30 cellular contexts compared by ENCODE assay signal in genomic region chr20:42987376-42988114, GRCh38.
"Had no signal": no experiment of that assay in that cellular context is flagged by ENCODE, and none has a peak within 500 bp of the region (broad histone marks: within the 10 kb centered on the region; RNA-seq: fewer than 3 reads in every experiment).

No MANE protein-coding gene starts in this region.

- H3K9me3 ChIP-seq: adrenal gland, ascending aorta, breast epithelium, colonic mucosa, heart left ventricle had no signal

- H3K36me3 ChIP-seq: adrenal gland, ascending aorta, breast epithelium, cardiac muscle cell, colonic mucosa, heart left ventricle had no signal

- DNase-seq: activated CD4-positive, alpha-beta T cell treated with anti-CD3 and anti-CD28 coated beads for 4 hours; activated CD4-positive, alpha-beta T cell treated with anti-CD3 and anti-CD28 coated beads, Interleukin-2, amount 50 U/mL, for 1 hour; activated CD4-positive, alpha-beta T cell treated with anti-CD3 and anti-CD28 coated beads, Interleukin-2, amount 50 U/mL, for 48 hours; activated CD4-positive, CD25-positive, alpha-beta regulatory T cell; activated CD4-positive, CD25-positive, alpha-beta regulatory T cell treated with anti-CD3 and anti-CD28 coated beads, Interleukin-2, amount 50 U/mL, for 72 hours; activated CD8-positive, alpha-beta memory T cell treated with anti-CD3 and anti-CD28 coated beads for 24 hours; activated CD8-positive, alpha-beta T cell treated with anti-CD3 and anti-CD28 coated beads for 36 hours; activated effector memory CD4-positive, alpha-beta T cell treated with Interleukin-2 at 50 U/mL for 16 hours; activated gamma-delta T cell treated with Interleukin-2 at 50 U/mL for 16 hours; activated naive CD4-positive, alpha-beta T cell treated with Interleukin-2 at 50 U/mL for 16 hours; activated naive CD8-positive, alpha-beta T cell treated with anti-CD3 and anti-CD28 coated beads for 36 hours; activated naive CD8-positive, alpha-beta T cell treated with anti-CD3 and anti-CD28 coated beads, Interleukin-2, amount 50 U/mL, for 24 hours; activated T-cell treated with anti-CD3 and anti-CD28 coated beads, Interleukin-2, amount 50 U/mL, for 4 hours; adrenal gland; central memory CD4-positive, alpha-beta T cell; cerebellar nuclear complex; colonic mucosa; effector CD8-positive, alpha-beta T cell; foreskin fibroblast; glutamatergic neuron; heart left ventricle; T-helper 2 cell had no signal

- H3K27ac ChIP-seq: adrenal gland, ascending aorta, cardiac muscle cell, colonic mucosa, epithelial cell of prostate, heart left ventricle had no signal

- H3K4me3 ChIP-seq: adrenal gland, ascending aorta, breast epithelium, cardiac muscle cell, colonic mucosa, heart left ventricle had no signal

- FAIRE-seq: endometrium, endothelial cell of umbilical vein, frontal cortex had no signal

- ATAC-seq: activated CD8-positive, alpha-beta T cell treated with anti-CD3 and anti-CD28 coated beads for 36 hours; activated naive CD8-positive, alpha-beta T cell treated with anti-CD3 and anti-CD28 coated beads, Interleukin-2, amount 50 U/mL, for 24 hours; activated T-cell treated with anti-CD3 and anti-CD28 coated beads, Interleukin-2, amount 50 U/mL, for 4 hours; activated T-helper 17 cell treated with anti-CD3 and anti-CD28 coated beads, Interleukin-2, amount 50 U/mL, for 72 hours; heart left ventricle had no signal

- H3K4me1 ChIP-seq: adrenal gland, ascending aorta, breast epithelium, colonic mucosa, heart left ventricle had no signal

- H3K27me3 ChIP-seq: ascending aorta, breast epithelium, cardiac muscle cell, colonic mucosa had no signal
